Comparison of ENCODE assay signal across 22 cellular contexts in the genomic region with DNA sequence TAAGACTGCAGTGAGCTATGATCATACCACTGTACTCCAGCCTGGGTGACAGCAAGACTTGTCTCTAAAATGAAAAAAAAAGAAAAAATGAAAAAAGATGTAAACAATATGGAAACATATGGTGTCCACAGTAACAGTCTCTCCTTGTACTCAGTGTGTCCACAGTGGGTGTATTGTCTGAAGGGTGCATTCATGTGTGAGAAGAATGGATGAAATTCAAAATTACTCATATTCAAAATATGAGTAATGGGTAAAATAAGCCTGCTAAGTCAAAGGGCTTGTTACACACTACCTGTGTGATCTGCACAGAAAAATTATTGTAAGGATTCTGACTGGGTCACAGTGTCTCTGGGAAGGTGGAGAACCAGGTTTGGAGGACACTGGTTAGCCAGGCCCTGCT. TPM values are rescaled to one million over a fixed set of nuclear protein-coding genes. Genes with fewer than 3 reads are reported as not detected.
DNase-seq lines count a peak whose midpoint lies in the region; ATAC-seq, FAIRE-seq and TF ChIP-seq lines count a peak whose summit lies in the region.
"Had no signal": no experiment of that assay in that cellular context is flagged by ENCODE, and none has a peak within 500 bp of the region (broad histone marks: within the 10 kb centered on the region; RNA-seq: fewer than 3 reads in every experiment).

No MANE protein-coding gene starts in this region.

- no peaks in the 10 kb centered on the region for H3K27me3 ChIP-seq in endothelial cell of umbilical vein (ENCODE audit: control insufficient read depth in 2 of 2, insufficient read depth in 2 of 2, low read length in 2 of 2)
- H3K27me3 ChIP-seq in smooth muscle cell (ENCODE audit: low read depth): no peaks in the 10 kb centered on the region
- H3K27me3 ChIP-seq: left lung, upper lobe of right lung had no signal

- TF ChIP-seq CTCF in activated CD8-positive, alpha-beta T cell treated with anti-CD3 and anti-CD28 coated beads for 36 hours (IDR thresholded peaks at IDR 0.05): no peak
- TF ChIP-seq CTCF in endothelial cell of umbilical vein (IDR thresholded peaks at IDR 0.05; ENCODE audit: extremely low read depth in 1 of 2, insufficient read depth in 1 of 2, low read depth in 1 of 2, low read length in 2 of 2): no peak
- no peak for TF ChIP-seq CTCF in smooth muscle cell (IDR thresholded peaks at IDR 0.05; ENCODE audit: borderline replicate concordance, insufficient read depth, poor library complexity, severe bottlenecking)

- dilution Hi-C loops in endothelial cell of umbilical vein (cut with MboI; ENCODE audit: extremely low pct_ligation_motif_present, low sequenced_read_pairs): no loop called here

- no peaks in the 10 kb centered on the region for H3K9me1 ChIP-seq in endothelial cell of umbilical vein (replicated peaks; ENCODE audit: control insufficient read depth, extremely low read depth, insufficient read depth, low read length)

- H3K79me2 ChIP-seq in endothelial cell of umbilical vein (ENCODE audit: control insufficient read depth, insufficient read depth, low read length) (peaks cover 19% of the 10 kb centered on the region), smooth muscle cell (ENCODE audit: low read depth) (peaks cover 38% of the 10 kb centered on the region)
- H3K79me2 ChIP-seq: parathyroid adenoma had no signal

- H3K4me3 ChIP-seq in endothelial cell of umbilical vein (replicated peaks in 1 of 3; ENCODE audit: insufficient read depth in 1 of 3, low read depth in 1 of 3, low read length in 3 of 3) (no peak overlapping the region), smooth muscle cell (no peak overlapping the region)
- H3K4me3 ChIP-seq: left lung, upper lobe of right lung had no signal

- H3K9me3 Mint-ChIP-seq in activated CD8-positive, alpha-beta T cell treated with anti-CD3 and anti-CD28 coated beads for 36 hours: no peaks in the 10 kb centered on the region
- no peaks in the 10 kb centered on the region for H3K9me3 Mint-ChIP-seq in activated CD8-positive, alpha-beta T cell treated with anti-CD3 and anti-CD28 coated beads, Interleukin-2, amount 10 ng/mL, durations not matched to agents 7 days and 5 days (ENCODE audit: insufficient read depth)
- H3K9me3 Mint-ChIP-seq: T-cell had no signal

- H3K4me2 ChIP-seq in endothelial cell of umbilical vein (ENCODE audit: insufficient read depth, low read length) (no peak overlapping the region), smooth muscle cell (no peak overlapping the region)

- H3K36me3 ChIP-seq in endothelial cell of umbilical vein (ENCODE audit: control insufficient read depth in 2 of 2, extremely low read depth in 1 of 2, insufficient read depth in 2 of 2, low read length in 2 of 2) (peaks cover 2 to 3% of the 10 kb centered on the region in 2 experiments), smooth muscle cell (ENCODE audit: low read depth) (no peaks in the 10 kb centered on the region)

- H3K4me3 Mint-ChIP-seq in activated CD8-positive, alpha-beta T cell treated with anti-CD3 and anti-CD28 coated beads for 36 hours: no peak overlapping the region
- no peak overlapping the region for H3K4me3 Mint-ChIP-seq in activated CD8-positive, alpha-beta T cell treated with anti-CD3 and anti-CD28 coated beads, Interleukin-2, amount 10 ng/mL, durations not matched to agents 7 days and 5 days
- H3K4me3 Mint-ChIP-seq: activated CD8-positive, alpha-beta memory T cell treated with anti-CD3 and anti-CD28 coated beads, Interleukin-2, amount 10 ng/mL, durations not matched to agents 7 days and 5 days; brain; CD14-positive monocyte; T-cell had no signal

- H3F3A ChIP-seq in smooth muscle cell (ENCODE audit: low read depth): no peaks in the 10 kb centered on the region

- peak overlapping the region; percentile 52 for H3K27ac Mint-ChIP-seq in activated CD8-positive, alpha-beta T cell treated with anti-CD3 and anti-CD28 coated beads for 36 hours
- no peak overlapping the region for H3K27ac Mint-ChIP-seq in activated CD8-positive, alpha-beta T cell treated with anti-CD3 and anti-CD28 coated beads, Interleukin-2, amount 10 ng/mL, durations not matched to agents 7 days and 5 days
- H3K27ac Mint-ChIP-seq: activated CD8-positive, alpha-beta memory T cell treated with anti-CD3 and anti-CD28 coated beads, Interleukin-2, amount 10 ng/mL, durations not matched to agents 7 days and 5 days; T-cell had no signal

- intact Hi-C loops in activated CD8-positive, alpha-beta T cell treated with anti-CD3 and anti-CD28 coated beads for 36 hours (cut with micrococcal nuclease): no loop called here
- intact Hi-C loops in endothelial cell of umbilical vein (cut with micrococcal nuclease): no loop called here

- peak; percentile 49 for ATAC-seq in activated CD8-positive, alpha-beta T cell treated with anti-CD3 and anti-CD28 coated beads for 36 hours
- no peak for ATAC-seq in activated CD8-positive, alpha-beta T cell treated with anti-CD3 and anti-CD28 coated beads, Interleukin-2, amount 10 ng/mL, durations not matched to agents 7 days and 5 days
- no peak for ATAC-seq in HG02981 (IDR thresholded peaks at IDR 0.05; ENCODE audit: unreplicated experiment)
- ATAC-seq: activated CD8-positive, alpha-beta memory T cell treated with anti-CD3 and anti-CD28 coated beads, Interleukin-2, amount 10 ng/mL, durations not matched to agents 7 days and 5 days; left lung; T-cell; upper lobe of right lung had no signal

- H3K9ac ChIP-seq in endothelial cell of umbilical vein (replicated peaks; ENCODE audit: extremely low read depth, insufficient read depth, low read length) (no peak overlapping the region), smooth muscle cell (ENCODE audit: low read depth) (no peak overlapping the region)
- H3K9ac ChIP-seq: parathyroid adenoma had no signal

- H3K4me1 Mint-ChIP-seq in activated CD8-positive, alpha-beta T cell treated with anti-CD3 and anti-CD28 coated beads for 36 hours (ENCODE audit: low read depth): peaks cover 15% of the 10 kb centered on the region
- no peaks in the 10 kb centered on the region for H3K4me1 Mint-ChIP-seq in activated CD8-positive, alpha-beta T cell treated with anti-CD3 and anti-CD28 coated beads, Interleukin-2, amount 10 ng/mL, durations not matched to agents 7 days and 5 days (ENCODE audit: low read depth)
- H3K4me1 Mint-ChIP-seq: activated CD8-positive, alpha-beta memory T cell treated with anti-CD3 and anti-CD28 coated beads, Interleukin-2, amount 10 ng/mL, durations not matched to agents 7 days and 5 days; CD14-positive monocyte had no signal

- peaks cover 2% of the 10 kb centered on the region for H4K20me1 ChIP-seq in endothelial cell of umbilical vein (replicated peaks; ENCODE audit: control insufficient read depth, extremely low read depth, insufficient read depth, low read length)
- peaks cover 71% of the 10 kb centered on the region for H4K20me1 ChIP-seq in smooth muscle cell (ENCODE audit: low read depth)

- H3K36me3 Mint-ChIP-seq in activated CD8-positive, alpha-beta T cell treated with anti-CD3 and anti-CD28 coated beads for 36 hours (ENCODE audit: low read depth): peaks cover 27% of the 10 kb centered on the region
- H3K36me3 Mint-ChIP-seq in activated CD8-positive, alpha-beta T cell treated with anti-CD3 and anti-CD28 coated beads, Interleukin-2, amount 10 ng/mL, durations not matched to agents 7 days and 5 days (ENCODE audit: low read depth): peaks cover 10% of the 10 kb centered on the region

- CTCF ChIA-PET in activated CD8-positive, alpha-beta T cell treated with anti-CD3 and anti-CD28 coated beads for 36 hours (lab: Charles Lee): no interaction called here
- CTCF ChIA-PET in activated CD8-positive, alpha-beta T cell treated with anti-CD3 and anti-CD28 coated beads, Interleukin-2, amount 10 ng/mL, durations not matched to agents 7 days and 5 days (lab: Charles Lee): no interaction called here
- CTCF ChIA-PET in endothelial cell of umbilical vein (lab: Charles Lee): no interaction called here

- no peaks in the 10 kb centered on the region for H3K27me3 Mint-ChIP-seq in activated CD8-positive, alpha-beta T cell treated with anti-CD3 and anti-CD28 coated beads for 36 hours
- H3K27me3 Mint-ChIP-seq in activated CD8-positive, alpha-beta T cell treated with anti-CD3 and anti-CD28 coated beads, Interleukin-2, amount 10 ng/mL, durations not matched to agents 7 days and 5 days (ENCODE audit: low read depth): no peaks in the 10 kb centered on the region
- H3K27me3 Mint-ChIP-seq: activated CD8-positive, alpha-beta memory T cell treated with anti-CD3 and anti-CD28 coated beads, Interleukin-2, amount 10 ng/mL, durations not matched to agents 7 days and 5 days; brain; T-cell had no signal

- BruUV-seq in endothelial cell of umbilical vein (replicated peaks; lab: Mats Ljungman, UMichigan): no TSS peak

- FAIRE-seq in RCC 7860 (lab: Jason Lieb, UNC): no peak
- FAIRE-seq in endothelial cell of umbilical vein (lab: Jason Lieb, UNC): no peak
- FAIRE-seq: A204.1 had no signal

- H2AFZ ChIP-seq in endothelial cell of umbilical vein (ENCODE audit: low read depth, low read length) (no peak overlapping the region), smooth muscle cell (ENCODE audit: low read depth) (no peak overlapping the region)
- H2AFZ ChIP-seq: parathyroid adenoma had no signal

- DNase-seq in activated CD8-positive, alpha-beta T cell treated with anti-CD3 and anti-CD28 coated beads for 36 hours: no peak
- no peak for DNase-seq in activated CD8-positive, alpha-beta T cell treated with anti-CD3 and anti-CD28 coated beads, Interleukin-2, amount 10 ng/mL, durations not matched to agents 7 days and 5 days
- DNase-seq in RCC 7860 (ENCODE audit: low spot score) (peak; percentile 20), endothelial cell of umbilical vein (ENCODE audit: low read depth, low spot score) (peak; percentile 15), smooth muscle cell (lab: John Stamatoyannopoulos, UW; ENCODE audit: unreplicated experiment) (no peak), NCI-H226 (no peak), OCI-M2 (lab: John Stamatoyannopoulos, UW; ENCODE audit: unreplicated experiment) (no peak)
- DNase-seq: activated CD8-positive, alpha-beta memory T cell treated with anti-CD3 and anti-CD28 coated beads, Interleukin-2, amount 10 ng/mL, durations not matched to agents 7 days and 5 days; activated naive CD4-positive, alpha-beta T cell; DMS53; left lung; NCI-H1092; NCI-H82; RPMI8226; T-cell; upper lobe of right lung; WERI-Rb-1 had no signal

- H3K27ac ChIP-seq in endothelial cell of umbilical vein (ENCODE audit: insufficient read depth, low read depth, low read length) (no peak overlapping the region), smooth muscle cell (ENCODE audit: low read depth) (peak overlapping the region; percentile 6)
- H3K27ac ChIP-seq: left lung, parathyroid adenoma, upper lobe of right lung, WERI-Rb-1 had no signal

- H3K9me3 ChIP-seq in endothelial cell of umbilical vein (replicated peaks; ENCODE audit: control insufficient read depth, insufficient read depth, low read length): no peaks in the 10 kb centered on the region
- H3K9me3 ChIP-seq in smooth muscle cell (replicated peaks; ENCODE audit: low read depth): no peaks in the 10 kb centered on the region
- H3K9me3 ChIP-seq: left lung, upper lobe of right lung had no signal

- POLR2A ChIA-PET in activated CD8-positive, alpha-beta T cell treated with anti-CD3 and anti-CD28 coated beads for 36 hours (lab: Charles Lee): no interaction called here
- POLR2A ChIA-PET in activated CD8-positive, alpha-beta T cell treated with anti-CD3 and anti-CD28 coated beads, Interleukin-2, amount 10 ng/mL, durations not matched to agents 7 days and 5 days (lab: Charles Lee): no interaction called here
- POLR2A ChIA-PET in endothelial cell of umbilical vein (lab: Charles Lee): no interaction called here

- H3K4me1 ChIP-seq in endothelial cell of umbilical vein (ENCODE audit: control insufficient read depth, extremely low read depth, insufficient read depth, low read length) (peaks cover 2% of the 10 kb centered on the region), smooth muscle cell (ENCODE audit: low read depth) (no peaks in the 10 kb centered on the region)
- H3K4me1 ChIP-seq: left lung, parathyroid adenoma, upper lobe of right lung had no signal

- TF ChIP-seq POLR2A in endothelial cell of umbilical vein (IDR thresholded peaks at IDR 0.05; ENCODE audit: low read depth, low read length): no peak

RNA-seq across cellular contexts. Expression of gene PPFIA1, which starts 26.9 kb away (rescaled TPM):
- total RNA-seq in activated CD8-positive, alpha-beta T cell treated with anti-CD3 and anti-CD28 coated beads for 36 hours: 10 to 100 TPM; 27.2 to 30.9 TPM
- 10 to 100 TPM; 25.3 to 25.7 TPM for total RNA-seq in activated CD8-positive, alpha-beta T cell treated with anti-CD3 and anti-CD28 coated beads, Interleukin-2, amount 10 ng/mL, durations not matched to agents 7 days and 5 days
- 60.7 and 60.9 TPM in 2 replicates for total RNA-seq in endothelial cell of umbilical vein
- polyA plus RNA-seq in endothelial cell of umbilical vein: 44.3 and 49.9 TPM in 2 replicates
- polyA plus RNA-seq in endothelial cell of umbilical vein (2011; cell fraction: cytosol; rRNA removed): 37.0 and 38.1 TPM in 2 replicates
- polyA plus RNA-seq in endothelial cell of umbilical vein (2011; cell fraction: nucleus; rRNA removed): 219 and 240 TPM in 2 replicates
- 31.2 and 34.2 TPM in 2 replicates for polyA plus RNA-seq in endothelial cell of umbilical vein (2012)
- polyA minus RNA-seq in endothelial cell of umbilical vein: 126 and 153 TPM in 2 replicates
- polyA minus RNA-seq in endothelial cell of umbilical vein (2011; cell fraction: cytosol; rRNA and poly(A)+ RNA removed): 86.1 TPM
- polyA minus RNA-seq in endothelial cell of umbilical vein (2011; cell fraction: nucleus; rRNA and poly(A)+ RNA removed): 107 and 120 TPM in 2 replicates
- 31.5 and 48.2 TPM in 2 replicates for total RNA-seq in smooth muscle cell
- 23.8 and 33.8 TPM in 2 replicates for polyA plus RNA-seq in smooth muscle cell

Comparison
In these comparisons a context has a peak if more than half of its experiments do, and no peak if none do; other contexts are left out.
1. DNase-seq: peak in RCC 7860 (single experiment) and endothelial cell of umbilical vein (single experiment); none in activated CD8-positive, alpha-beta T cell treated with anti-CD3 and anti-CD28 coated beads for 36 hours (single experiment), activated CD8-positive, alpha-beta T cell treated with anti-CD3 and anti-CD28 coated beads, Interleukin-2, amount 10 ng/mL, durations not matched to agents 7 days and 5 days (single experiment), smooth muscle cell (single experiment), NCI-H226 (single experiment) and OCI-M2 (single experiment).